ENCODE assay signal across 20 cellular contexts in genomic region chr15:67563961-67564570, GRCh38. TPM values are rescaled to one million over a fixed set of nuclear protein-coding genes. Genes with fewer than 3 reads are reported as not detected.
DNase-seq lines count a peak whose midpoint lies in the region; ATAC-seq and FAIRE-seq lines count a peak whose summit lies in the region.
"Had no signal": no experiment of that assay in that cellular context is flagged by ENCODE, and none has a peak within 500 bp of the region (broad histone marks: within the 10 kb centered on the region; RNA-seq: fewer than 3 reads in every experiment).

No MANE protein-coding gene starts in this region.

- DNase-seq in GM18507 (ENCODE audit: extremely low spot score, insufficient read length, low read depth) (no peak), inferior parietal cortex (ENCODE audit: extremely low spot score) (no peak)
- no peak for DNase-seq in activated naive CD8-positive, alpha-beta T cell treated with anti-CD3 and anti-CD28 coated beads for 36 hours
- DNase-seq in NK-92 treated with Interleukin-12 subunit alpha and Interleukin-12 subunit beta, amount 100 ng/mL, for 24 hours (lab: John Stamatoyannopoulos, UW): no peak
- DNase-seq: activated B cell treated with CpG ODN at 0.5 μM for 24 hours; activated CD8-positive, alpha-beta T cell treated with anti-CD3 and anti-CD28 coated beads for 36 hours; activated T-cell treated with anti-CD3 and anti-CD28 coated beads, Interleukin-2, amount 50 U/mL, for 72 hours; CD4-positive, CD25-positive, alpha-beta regulatory T cell; DMS53; head of caudate nucleus; mucosa of descending colon; NCI-H2171; PC-3; SIG-M5; uterus had no signal

- H3K36me3 ChIP-seq in BLaER1: peaks cover 30% of the 10 kb centered on the region
- H3K36me3 ChIP-seq: uterus had no signal

- FAIRE-seq in GM18507 (lab: Jason Lieb, UNC): peak; percentile 55

- H3K27me3 ChIP-seq in BLaER1: no peaks in the 10 kb centered on the region
- H3K27me3 ChIP-seq: uterus had no signal

- H3K4me1 Mint-ChIP-seq in activated naive CD8-positive, alpha-beta T cell treated with anti-CD3 and anti-CD28 coated beads for 36 hours: peaks cover 19% of the 10 kb centered on the region

- H3K4me3 Mint-ChIP-seq in activated naive CD8-positive, alpha-beta T cell treated with anti-CD3 and anti-CD28 coated beads for 36 hours: no peak overlapping the region
- H3K4me3 Mint-ChIP-seq: activated B cell treated with CpG ODN at 0.5 μM for 24 hours; activated CD8-positive, alpha-beta T cell treated with anti-CD3 and anti-CD28 coated beads for 36 hours; activated naive CD4-positive, alpha-beta T cell treated with anti-CD3 and anti-CD28 coated beads, Interleukin-2, amount 50 U/mL, for 24 hours; CD4-positive, CD25-positive, alpha-beta regulatory T cell had no signal

- H3K36me3 Mint-ChIP-seq in activated naive CD8-positive, alpha-beta T cell treated with anti-CD3 and anti-CD28 coated beads for 36 hours: peaks cover 31% of the 10 kb centered on the region

- no peak overlapping the region for H3K9ac ChIP-seq in BLaER1

- H3K4me3 ChIP-seq in BLaER1: no peak overlapping the region
- H3K4me3 ChIP-seq: mucosa of descending colon, uterus had no signal

- no peaks in the 10 kb centered on the region for H3K27me3 Mint-ChIP-seq in activated naive CD8-positive, alpha-beta T cell treated with anti-CD3 and anti-CD28 coated beads for 36 hours
- H3K27me3 Mint-ChIP-seq: activated B cell treated with CpG ODN at 0.5 μM for 24 hours; activated CD8-positive, alpha-beta T cell treated with anti-CD3 and anti-CD28 coated beads for 36 hours; activated naive CD4-positive, alpha-beta T cell treated with anti-CD3 and anti-CD28 coated beads, Interleukin-2, amount 50 U/mL, for 24 hours; CD4-positive, CD25-positive, alpha-beta regulatory T cell had no signal

- H3K27ac Mint-ChIP-seq in activated naive CD8-positive, alpha-beta T cell treated with anti-CD3 and anti-CD28 coated beads for 36 hours: peak overlapping the region; percentile 49
- H3K27ac Mint-ChIP-seq: activated B cell treated with CpG ODN at 0.5 μM for 24 hours; activated CD8-positive, alpha-beta T cell treated with anti-CD3 and anti-CD28 coated beads for 36 hours; activated naive CD4-positive, alpha-beta T cell treated with anti-CD3 and anti-CD28 coated beads, Interleukin-2, amount 50 U/mL, for 24 hours; activated T-cell treated with anti-CD3 and anti-CD28 coated beads, Interleukin-2, amount 50 U/mL, for 72 hours; CD4-positive, CD25-positive, alpha-beta regulatory T cell had no signal

- H4K20me1 ChIP-seq in BLaER1: no peaks in the 10 kb centered on the region

- H3K4me2 ChIP-seq in BLaER1: 0 out of 2 replicates have a peak overlapping the region, but pooled peaks have one; percentile 17

- no peaks in the 10 kb centered on the region for H3K9me3 Mint-ChIP-seq in activated naive CD8-positive, alpha-beta T cell treated with anti-CD3 and anti-CD28 coated beads for 36 hours
- H3K9me3 Mint-ChIP-seq: activated B cell treated with CpG ODN at 0.5 μM for 24 hours; activated CD8-positive, alpha-beta T cell treated with anti-CD3 and anti-CD28 coated beads for 36 hours; activated naive CD4-positive, alpha-beta T cell treated with anti-CD3 and anti-CD28 coated beads, Interleukin-2, amount 50 U/mL, for 24 hours; activated T-cell treated with anti-CD3 and anti-CD28 coated beads, Interleukin-2, amount 50 U/mL, for 72 hours; CD4-positive, CD25-positive, alpha-beta regulatory T cell had no signal

- ATAC-seq in HG03354 (IDR thresholded peaks at IDR 0.05; ENCODE audit: poor library complexity, severe bottlenecking, unreplicated experiment): peak; percentile 17
- ATAC-seq in GM21528 (IDR thresholded peaks at IDR 0.05; ENCODE audit: low FRiP score, unreplicated experiment): no peak
- no peak for ATAC-seq in GM18861 (IDR thresholded peaks at IDR 0.05; ENCODE audit: unreplicated experiment)
- ATAC-seq: mucosa of descending colon, PC-3 had no signal

- H3K9me3 ChIP-seq in BLaER1: peaks cover 10% of the 10 kb centered on the region
- H3K9me3 ChIP-seq: mucosa of descending colon, uterus had no signal

- H3K4me1 ChIP-seq in BLaER1: peaks cover 13% of the 10 kb centered on the region
- H3K4me1 ChIP-seq: uterus had no signal

- no peak overlapping the region for H3K27ac ChIP-seq in BLaER1
- H3K27ac ChIP-seq: uterus had no signal

RNA-seq across cellular contexts. Expression of gene MAP2K5, which starts 21.6 kb away (rescaled TPM):
- total RNA-seq in activated naive CD8-positive, alpha-beta T cell treated with anti-CD3 and anti-CD28 coated beads for 36 hours: 10 to 100 TPM; 17.0 to 20.8 TPM

RNA-seq across cellular contexts. Expression of gene C15orf61, which starts 43.1 kb away (rescaled TPM):
- total RNA-seq in activated naive CD8-positive, alpha-beta T cell treated with anti-CD3 and anti-CD28 coated beads for 36 hours: 1 to 10 TPM; 5.2 to 6.7 TPM
